26 cellular contexts compared by ENCODE assay signal in genomic region chr4:74627516-74627915, GRCh38.
"Had no signal": no experiment of that assay in that cellular context is flagged by ENCODE, and none has a peak within 500 bp of the region (broad histone marks: within the 10 kb centered on the region; RNA-seq: fewer than 3 reads in every experiment).

No MANE protein-coding gene starts in this region.

- H3K36me3 ChIP-seq: brain microvascular endothelial cell, neutrophil, ovary, right atrium auricular region, vagina had no signal

- H3K9me3 Mint-ChIP-seq: activated B cell treated with CpG ODN at 0.5 μM for 24 hours; activated naive CD4-positive, alpha-beta T cell treated with anti-CD3 and anti-CD28 coated beads, Interleukin-2, amount 50 U/mL, for 72 hours; activated T-cell treated with anti-CD3 and anti-CD28 coated beads, Interleukin-2, amount 50 U/mL, for 24 hours; activated T-helper 17 cell treated with anti-CD3 and anti-CD28 coated beads, Interleukin-2, amount 50 U/mL, for 72 hours; natural killer cell treated with Interleukin-12 subunit alpha and Interleukin-12 subunit beta and Interleukin-15 and Interleukin-18, amount 100 ng/mL, for 72 hours; stimulated activated effector memory CD8-positive, alpha-beta T cell treated with anti-CD3 and anti-CD28 coated beads, Interleukin-12 subunit alpha, Interleukin-12 subunit beta, amount 100 ng/mL, for 72 hours had no signal

- H3K4me3 ChIP-seq: lung, ovary, psoas muscle, right atrium auricular region, vagina had no signal

- H3K4me1 ChIP-seq: psoas muscle, right atrium auricular region had no signal

- H3K27me3 Mint-ChIP-seq: activated CD4-positive, alpha-beta T cell treated with anti-CD3 and anti-CD28 coated beads for 36 hours; activated T-cell treated with anti-CD3 and anti-CD28 coated beads, Interleukin-2, amount 50 U/mL, for 24 hours; activated T-helper 17 cell treated with anti-CD3 and anti-CD28 coated beads, Interleukin-2, amount 50 U/mL, for 72 hours had no signal

- H3K4me1 Mint-ChIP-seq: activated B cell treated with CpG ODN at 0.5 μM for 24 hours; stimulated activated effector memory CD8-positive, alpha-beta T cell treated with anti-CD3 and anti-CD28 coated beads, Interleukin-12 subunit alpha, Interleukin-12 subunit beta, amount 100 ng/mL, for 72 hours had no signal

- H3K27ac ChIP-seq: brain microvascular endothelial cell, neutrophil, ovary, psoas muscle, right atrium auricular region, vagina had no signal

- H3K27ac Mint-ChIP-seq: activated B cell treated with CpG ODN at 0.5 μM for 24 hours; activated CD4-positive, alpha-beta T cell treated with anti-CD3 and anti-CD28 coated beads for 36 hours; activated naive CD4-positive, alpha-beta T cell treated with anti-CD3 and anti-CD28 coated beads, Interleukin-2, amount 50 U/mL, for 72 hours; activated T-cell treated with anti-CD3 and anti-CD28 coated beads, Interleukin-2, amount 50 U/mL, for 24 hours; activated T-helper 17 cell treated with anti-CD3 and anti-CD28 coated beads, Interleukin-2, amount 50 U/mL, for 72 hours; natural killer cell treated with Interleukin-12 subunit alpha and Interleukin-12 subunit beta and Interleukin-15 and Interleukin-18, amount 100 ng/mL, for 72 hours; stimulated activated effector memory CD8-positive, alpha-beta T cell treated with anti-CD3 and anti-CD28 coated beads, Interleukin-12 subunit alpha, Interleukin-12 subunit beta, amount 100 ng/mL, for 72 hours had no signal

- ATAC-seq: activated CD4-positive, alpha-beta T cell treated with anti-CD3 and anti-CD28 coated beads for 36 hours; activated naive CD4-positive, alpha-beta T cell treated with anti-CD3 and anti-CD28 coated beads, Interleukin-2, amount 50 U/mL, for 72 hours; activated T-helper 17 cell treated with anti-CD3 and anti-CD28 coated beads, Interleukin-2, amount 50 U/mL, for 72 hours; natural killer cell treated with Interleukin-12 subunit alpha and Interleukin-12 subunit beta and Interleukin-15 and Interleukin-18, amount 100 ng/mL, for 72 hours; psoas muscle; stimulated activated effector memory CD8-positive, alpha-beta T cell treated with anti-CD3 and anti-CD28 coated beads, Interleukin-12 subunit alpha, Interleukin-12 subunit beta, amount 100 ng/mL, for 72 hours had no signal

- DNase-seq: activated B cell treated with CpG ODN at 0.5 μM for 24 hours; activated CD4-positive, alpha-beta T cell treated with anti-CD3 and anti-CD28 coated beads for 36 hours; activated CD4-positive, alpha-beta T cell treated with anti-CD3 and anti-CD28 coated beads, Interleukin-2, amount 50 U/mL, for 4 hours; activated CD8-positive, alpha-beta memory T cell treated with anti-CD3 and anti-CD28 coated beads for 24 hours; activated CD8-positive, alpha-beta memory T cell treated with anti-CD3 and anti-CD28 coated beads, Interleukin-2, amount 50 U/mL, for 4 hours; activated T-cell treated with anti-CD3 and anti-CD28 coated beads, Interleukin-2, amount 50 U/mL, for 24 hours; aorta; brain microvascular endothelial cell; caudate nucleus; dermis blood vessel endothelial cell; effector CD8-positive, alpha-beta T cell; glutamatergic neuron; hippocampal formation; ovary; psoas muscle; stimulated activated CD4-positive, alpha-beta T cell treated with anti-CD3 and anti-CD28 coated beads, Interleukin-2, amount 100 ng/mL, for 24 hours; T-helper 9 cell; trophoblast cell had no signal

- H3K27me3 ChIP-seq: brain microvascular endothelial cell, ovary, right atrium auricular region, vagina had no signal

- H3K9me3 ChIP-seq: neutrophil, ovary, psoas muscle, right atrium auricular region, vagina had no signal

- H3K4me3 Mint-ChIP-seq: activated B cell treated with CpG ODN at 0.5 μM for 24 hours; activated CD4-positive, alpha-beta T cell treated with anti-CD3 and anti-CD28 coated beads for 36 hours; activated T-cell treated with anti-CD3 and anti-CD28 coated beads, Interleukin-2, amount 50 U/mL, for 24 hours; activated T-helper 17 cell treated with anti-CD3 and anti-CD28 coated beads, Interleukin-2, amount 50 U/mL, for 72 hours; natural killer cell treated with Interleukin-12 subunit alpha and Interleukin-12 subunit beta and Interleukin-15 and Interleukin-18, amount 100 ng/mL, for 72 hours; stimulated activated effector memory CD8-positive, alpha-beta T cell treated with anti-CD3 and anti-CD28 coated beads, Interleukin-12 subunit alpha, Interleukin-12 subunit beta, amount 100 ng/mL, for 72 hours had no signal
